Comparison of ENCODE assay signal across 15 cellular contexts in genomic region chr2:222423186-222423585, GRCh38. TPM values are rescaled to one million over a fixed set of nuclear protein-coding genes. Genes with fewer than 3 reads are reported as not detected.
DNase-seq lines count a peak whose midpoint lies in the region; ATAC-seq and TF ChIP-seq lines count a peak whose summit lies in the region.
"Had no signal": no experiment of that assay in that cellular context is flagged by ENCODE, and none has a peak within 500 bp of the region (broad histone marks: within the 10 kb centered on the region; RNA-seq: fewer than 3 reads in every experiment).

No MANE protein-coding gene starts in this region.

- H3K9ac ChIP-seq in iPS-15b (ENCODE audit: low read depth, low read length): no peak overlapping the region

- H3K9me3 ChIP-seq in CD4-positive, alpha-beta T cell (ENCODE audit: control insufficient read depth, low read length): no peaks in the 10 kb centered on the region
- H3K9me3 ChIP-seq in CD8-positive, alpha-beta memory T cell (ENCODE audit: low read length): no peaks in the 10 kb centered on the region
- no peaks in the 10 kb centered on the region for H3K9me3 ChIP-seq in iPS-15b (ENCODE audit: control insufficient read depth, insufficient read depth, low read length)
- H3K9me3 ChIP-seq: thoracic aorta had no signal

- POLR2A ChIA-PET in CD4-positive, alpha-beta T cell (lab: Charles Lee): no interaction called here
- POLR2A ChIA-PET in CD8-positive, alpha-beta memory T cell (lab: Charles Lee): no interaction called here
- POLR2A ChIA-PET in T-cell (lab: Charles Lee): no interaction called here

- peaks cover 9% of the 10 kb centered on the region for H3K4me1 ChIP-seq in CD8-positive, alpha-beta memory T cell (ENCODE audit: insufficient read depth, low read length)
- H3K4me1 ChIP-seq in iPS-15b (ENCODE audit: control insufficient read depth, insufficient read depth, low read length): no peaks in the 10 kb centered on the region

- no peaks in the 10 kb centered on the region for H3K36me3 ChIP-seq in CD8-positive, alpha-beta memory T cell (ENCODE audit: insufficient read depth, low read length)
- H3K36me3 ChIP-seq in iPS-15b (ENCODE audit: control insufficient read depth, insufficient read depth, low read length): no peaks in the 10 kb centered on the region
- H3K36me3 ChIP-seq: thoracic aorta had no signal

- peaks cover 48% of the 10 kb centered on the region for H3K4me1 Mint-ChIP-seq in CD4-positive, alpha-beta T cell (ENCODE audit: low read depth)
- peaks cover 26 to 48% (median 44%) of the 10 kb centered on the region in 3 donors for H3K4me1 Mint-ChIP-seq in CD8-positive, alpha-beta memory T cell
- peaks cover 23 to 41% (median 37%) of the 10 kb centered on the region in 3 donors for H3K4me1 Mint-ChIP-seq in T-cell

- peaks cover 29% of the 10 kb centered on the region for H3K27me3 ChIP-seq in CD4-positive, alpha-beta T cell (ENCODE audit: control insufficient read depth, insufficient read depth, low read length)
- peaks cover 14% of the 10 kb centered on the region for H3K27me3 ChIP-seq in CD8-positive, alpha-beta memory T cell (ENCODE audit: insufficient read depth, low read length, poor library complexity, severe bottlenecking)
- peaks cover 77% of the 10 kb centered on the region for H3K27me3 ChIP-seq in iPS-15b (ENCODE audit: control insufficient read depth, insufficient read depth, low read length)

- intact Hi-C loops in CD4-positive, alpha-beta T cell (cut with DNase I, micrococcal nuclease): loop anchor here in 1 of 2 experiments (10.0 kb wide), 1 partner anchor 108 kb away; no protein-coding TSS in a partner anchor

- TF ChIP-seq CTCF in CD4-positive, alpha-beta T cell (IDR thresholded peaks at IDR 0.05): no peak

- H3K36me3 Mint-ChIP-seq in CD4-positive, alpha-beta T cell (ENCODE audit: low read depth): peaks cover 7% of the 10 kb centered on the region
- H3K36me3 Mint-ChIP-seq in CD8-positive, alpha-beta memory T cell: peaks cover 0 to 6% (median 0%) of the 10 kb centered on the region in 3 donors
- H3K36me3 Mint-ChIP-seq in T-cell: no peaks in the 10 kb centered on the region

- no peaks in the 10 kb centered on the region for H3K9me3 Mint-ChIP-seq in CD4-positive, alpha-beta T cell
- H3K9me3 Mint-ChIP-seq in CD8-positive, alpha-beta memory T cell: peaks cover 0 to 3% (median 0%) of the 10 kb centered on the region in 5 donors
- H3K9me3 Mint-ChIP-seq in T-cell: no peaks in the 10 kb centered on the region

- CTCF ChIA-PET in CD4-positive, alpha-beta T cell (lab: Charles Lee): no interaction called here
- CTCF ChIA-PET in CD8-positive, alpha-beta memory T cell (lab: Charles Lee): no interaction called here
- CTCF ChIA-PET in T-cell (lab: Charles Lee): no interaction called here

- no peak overlapping the region for H3K4me3 ChIP-seq in CD8-positive, alpha-beta memory T cell (ENCODE audit: low read length)
- H3K4me3 ChIP-seq in iPS-15b (ENCODE audit: low read depth, low read length): peak overlapping the region; percentile 52

- no peak overlapping the region for H3K27ac ChIP-seq in CD4-positive, alpha-beta T cell (ENCODE audit: low read depth, low read length)
- H3K27ac ChIP-seq in CD8-positive, alpha-beta memory T cell (ENCODE audit: low read depth, low read length): no peak overlapping the region
- H3K27ac ChIP-seq: thoracic aorta had no signal

- peak overlapping the region; percentile 98 for H3K4me3 Mint-ChIP-seq in CD4-positive, alpha-beta T cell
- H3K4me3 Mint-ChIP-seq in CD8-positive, alpha-beta memory T cell: peak overlapping the region; percentile 78 to 94 (median 90)
- H3K4me3 Mint-ChIP-seq in T-cell: peak overlapping the region; percentile 82 to 88 (median 85)

- H3K27me3 Mint-ChIP-seq in CD4-positive, alpha-beta T cell: peaks cover 63% of the 10 kb centered on the region
- peaks cover 29 to 50% of the 10 kb centered on the region in 2 donors for H3K27me3 Mint-ChIP-seq in CD8-positive, alpha-beta memory T cell
- H3K27me3 Mint-ChIP-seq in T-cell: peaks cover 36 to 46% of the 10 kb centered on the region in 2 donors

- no peak for ATAC-seq in CD4-positive, alpha-beta T cell (ENCODE audit: poor library complexity)
- ATAC-seq in T-cell (replicated peaks in 1 of 4): no peak
- no peak for ATAC-seq in GM21717 (IDR thresholded peaks at IDR 0.05; ENCODE audit: unreplicated experiment)
- ATAC-seq: HepG2 had no signal

- peak overlapping the region; percentile 86 for H3K27ac Mint-ChIP-seq in CD4-positive, alpha-beta T cell
- H3K27ac Mint-ChIP-seq in CD8-positive, alpha-beta memory T cell: peak overlapping the region in 2 of 8 donors; percentile 67 to 70
- H3K27ac Mint-ChIP-seq in T-cell: peak overlapping the region in 1 of 2 donors; percentile 80

- DNase-seq in CD4-positive, alpha-beta T cell: no peak
- DNase-seq in CD8-positive, alpha-beta memory T cell: no peak
- DNase-seq in T-cell: no peak
- DNase-seq in kidney glomerular epithelial cell (lab: John Stamatoyannopoulos, UW): no peak
- no peak for DNase-seq in hepatic stellate cell (ENCODE audit: low spot score)
- no peak for DNase-seq in NCI-H1436 treated with DMSO at 0.1 percent for 48 hours (lab: John Stamatoyannopoulos, UW)
- DNase-seq: amygdala, cortex of kidney, NCI-H1092 treated with DMSO at 0.1 percent for 48 hours, NCI-H510A had no signal

RNA-seq across cellular contexts. Expression of gene SGPP2, which starts 1.2 kb away (rescaled TPM):
- total RNA-seq in CD4-positive, alpha-beta T cell: 1 to 10 TPM; 1.7 TPM
- 1 to 10 TPM; 6.5 to 7.6 TPM for total RNA-seq in CD8-positive, alpha-beta memory T cell
- polyA plus RNA-seq in CD8-positive, alpha-beta memory T cell: 2.2 TPM
- total RNA-seq in T-cell: 1 to 10 TPM; 2.2 to 4.0 (median 3.3) TPM
- total RNA-seq: HepG2, osteocyte had no signal
- polyA plus RNA-seq: HepG2 had no signal
